In the genomic region with DNA sequence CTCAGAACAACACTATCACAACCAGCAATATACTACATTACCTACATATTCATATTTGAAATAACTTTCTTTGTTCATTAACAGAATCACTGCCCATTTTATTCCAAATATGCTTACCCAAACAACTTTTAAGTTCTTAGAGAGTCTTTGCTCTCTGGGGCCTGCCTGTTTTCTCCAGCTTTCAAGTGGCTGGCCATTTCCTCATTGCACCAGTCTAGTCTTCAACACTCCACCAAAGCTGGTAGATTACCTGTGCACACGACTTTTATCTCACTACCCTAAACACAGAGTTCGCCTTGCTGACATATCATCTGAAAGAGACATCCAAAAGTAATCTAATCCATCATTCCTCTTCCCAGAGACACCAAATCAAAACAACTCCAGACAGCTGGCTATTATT, we compare ENCODE assay signal across 28 cellular contexts.
"Had no signal": no experiment of that assay in that cellular context is flagged by ENCODE, and none has a peak within 500 bp of the region (broad histone marks: within the 10 kb centered on the region; RNA-seq: fewer than 3 reads in every experiment).

No MANE protein-coding gene starts in this region.

- H3K4me3 Mint-ChIP-seq: activated CD4-positive, alpha-beta memory T cell treated with anti-CD3 and anti-CD28 coated beads for 36 hours; activated CD4-positive, alpha-beta T cell treated with anti-CD3 and anti-CD28 coated beads, Interleukin-2, amount 10 ng/mL, durations not matched to agents 24 days and 14 days; activated T-cell treated with anti-CD3 and anti-CD28 coated beads, Interleukin-2, amount 50 U/mL, for 24 hours; naive B cell; stimulated activated memory B cell treated with anti-CD40 and anti-IgM and Interleukin-4, amounts not matched to agents 10 μg/mL and 1 μg/mL and 100 μg/mL, for 72 hours; stimulated activated naive CD8-positive, alpha-beta T cell treated with anti-CD3 and anti-CD28 coated beads, Interleukin-15, amount 100 ng/mL, for 72 hours; T-helper 1 cell treated with Interleukin-12 subunit alpha and Interleukin-12 subunit beta and Interleukin-4 antibody, amounts not matched to agents 30 μg/mL and 1 μg/mL, for 36 hours; type B pancreatic cell had no signal

- H3K27ac ChIP-seq: epithelial cell of prostate, parathyroid adenoma, right atrium auricular region, vagina, WERI-Rb-1 had no signal

- H3K4me1 Mint-ChIP-seq: naive B cell; stimulated activated memory B cell treated with anti-CD40 and anti-IgM and Interleukin-4, amounts not matched to agents 10 μg/mL and 1 μg/mL and 100 μg/mL, for 72 hours had no signal

- H3K9ac ChIP-seq: parathyroid adenoma had no signal

- H3K27me3 ChIP-seq: right atrium auricular region, vagina had no signal

- H3K4me1 ChIP-seq: parathyroid adenoma, right atrium auricular region, vagina had no signal

- H3K36me3 ChIP-seq: right atrium auricular region, vagina, WERI-Rb-1 had no signal

- ATAC-seq: left ventricle myocardium superior; stimulated activated memory B cell treated with anti-CD40 and anti-IgM and Interleukin-4, amounts not matched to agents 10 μg/mL and 1 μg/mL and 100 μg/mL, for 72 hours had no signal

- H3K4me2 ChIP-seq: smooth muscle cell had no signal

- DNase-seq: activated CD4-positive, alpha-beta memory T cell treated with anti-CD3 and anti-CD28 coated beads for 36 hours; activated CD4-positive, alpha-beta T cell treated with anti-CD3 and anti-CD28 coated beads, Interleukin-2, amount 10 ng/mL, durations not matched to agents 24 days and 14 days; activated CD8-positive, alpha-beta memory T cell treated with anti-CD3 and anti-CD28 coated beads, Interleukin-2, amount 50 U/mL, for 4 hours; activated naive CD4-positive, alpha-beta T cell; activated T-cell treated with anti-CD3 and anti-CD28 coated beads, Interleukin-2, amount 50 U/mL, for 24 hours; dermis blood vessel endothelial cell; effector CD4-positive, alpha-beta T cell; kidney glomerular epithelial cell; left ventricle myocardium superior; mammary epithelial cell; naive B cell; nucleus accumbens; stimulated activated CD4-positive, alpha-beta T cell treated with anti-CD3 and anti-CD28 coated beads, Interleukin-1b, Interleukin-23, amount 100 ng/mL, for 48 hours; stimulated activated CD4-positive, alpha-beta T cell treated with anti-CD3 and anti-CD28 coated beads, Interleukin-4, amount 100 ng/mL, for 4 hours; stimulated activated CD8-positive, alpha-beta memory T cell treated with anti-CD3 and anti-CD28 coated beads, Interleukin-4, amount 100 ng/mL, for 48 hours; stimulated activated naive CD8-positive, alpha-beta T cell treated with anti-CD3 and anti-CD28 coated beads, Interleukin-15, amount 100 ng/mL, for 72 hours; substantia nigra; T-helper 9 cell; WERI-Rb-1 had no signal

- H3K9me3 Mint-ChIP-seq: activated CD4-positive, alpha-beta memory T cell treated with anti-CD3 and anti-CD28 coated beads for 36 hours; activated CD4-positive, alpha-beta T cell treated with anti-CD3 and anti-CD28 coated beads, Interleukin-2, amount 10 ng/mL, durations not matched to agents 24 days and 14 days; activated naive CD4-positive, alpha-beta T cell treated with anti-CD3 and anti-CD28 coated beads, Interleukin-2, amount 50 U/mL, for 72 hours; activated T-cell treated with anti-CD3 and anti-CD28 coated beads, Interleukin-2, amount 50 U/mL, for 24 hours; stimulated activated memory B cell treated with anti-CD40 and anti-IgM and Interleukin-4, amounts not matched to agents 10 μg/mL and 1 μg/mL and 100 μg/mL, for 72 hours; stimulated activated naive CD8-positive, alpha-beta T cell treated with anti-CD3 and anti-CD28 coated beads, Interleukin-15, amount 100 ng/mL, for 72 hours; T-helper 1 cell treated with Interleukin-12 subunit alpha and Interleukin-12 subunit beta and Interleukin-4 antibody, amounts not matched to agents 30 μg/mL and 1 μg/mL, for 36 hours; type B pancreatic cell had no signal

- H3K36me3 Mint-ChIP-seq: activated CD4-positive, alpha-beta memory T cell treated with anti-CD3 and anti-CD28 coated beads for 36 hours; activated naive CD4-positive, alpha-beta T cell treated with anti-CD3 and anti-CD28 coated beads, Interleukin-2, amount 50 U/mL, for 72 hours; naive B cell; stimulated activated memory B cell treated with anti-CD40 and anti-IgM and Interleukin-4, amounts not matched to agents 10 μg/mL and 1 μg/mL and 100 μg/mL, for 72 hours; type B pancreatic cell had no signal

- H3K27ac Mint-ChIP-seq: activated CD4-positive, alpha-beta memory T cell treated with anti-CD3 and anti-CD28 coated beads for 36 hours; activated CD4-positive, alpha-beta T cell treated with anti-CD3 and anti-CD28 coated beads, Interleukin-2, amount 10 ng/mL, durations not matched to agents 24 days and 14 days; activated naive CD4-positive, alpha-beta T cell treated with anti-CD3 and anti-CD28 coated beads, Interleukin-2, amount 50 U/mL, for 72 hours; activated T-cell treated with anti-CD3 and anti-CD28 coated beads, Interleukin-2, amount 50 U/mL, for 24 hours; naive B cell; stimulated activated memory B cell treated with anti-CD40 and anti-IgM and Interleukin-4, amounts not matched to agents 10 μg/mL and 1 μg/mL and 100 μg/mL, for 72 hours; T-helper 1 cell treated with Interleukin-12 subunit alpha and Interleukin-12 subunit beta and Interleukin-4 antibody, amounts not matched to agents 30 μg/mL and 1 μg/mL, for 36 hours; type B pancreatic cell had no signal

- H3K27me3 Mint-ChIP-seq: naive B cell; stimulated activated memory B cell treated with anti-CD40 and anti-IgM and Interleukin-4, amounts not matched to agents 10 μg/mL and 1 μg/mL and 100 μg/mL, for 72 hours; stimulated activated naive CD8-positive, alpha-beta T cell treated with anti-CD3 and anti-CD28 coated beads, Interleukin-15, amount 100 ng/mL, for 72 hours; type B pancreatic cell had no signal

- H2AFZ ChIP-seq: parathyroid adenoma had no signal

- H3K4me3 ChIP-seq: right atrium auricular region, smooth muscle cell, vagina had no signal

- H3K9me3 ChIP-seq: right atrium auricular region, vagina had no signal

- H3K79me2 ChIP-seq: parathyroid adenoma had no signal
